ENCODE assay signal across 8 cellular contexts in genomic region chr1:119648620-119649004, GRCh38. TPM values are rescaled to one million over a fixed set of nuclear protein-coding genes. Genes with fewer than 3 reads are reported as not detected.
DNase-seq lines count a peak whose midpoint lies in the region; ATAC-seq and TF ChIP-seq lines count a peak whose summit lies in the region.

No MANE protein-coding gene starts in this region.

- H3K9me3 Mint-ChIP-seq in CD14-positive monocyte (peaks cover 0 to 6% (median 0%) of the 10 kb centered on the region in 7 donors), endothelial cell (ENCODE audit: unreplicated experiment) (no peaks in the 10 kb centered on the region)

- peak overlapping the region; percentile 88 for H3K4me3 ChIP-seq in neuron (ENCODE audit: low read length)

- H2AFZ ChIP-seq in neuron (ENCODE audit: low read depth, low read length) = peak overlapping the region; percentile 85

- DNase-seq in CD14-positive monocyte (ENCODE audit: low spot score) = no peak
- peak; percentile 58 for DNase-seq in OCI-M1 (lab: John Stamatoyannopoulos, UW)
- DNase-seq in endothelial cell (ENCODE audit: low spot score) = no peak
- DNase-seq in effector CD4-positive, alpha-beta T cell = no peak
- DNase-seq in NCI-H226 = no peak

- peaks cover 40% of the 10 kb centered on the region for H3K4me1 Mint-ChIP-seq in CD14-positive monocyte
- H3K4me1 Mint-ChIP-seq in endothelial cell (ENCODE audit: unreplicated experiment) = peaks cover 26% of the 10 kb centered on the region

- intact Hi-C loops in CD14-positive monocyte (cut with micrococcal nuclease) = no loop called here

- H3K36me3 Mint-ChIP-seq in CD14-positive monocyte (peaks cover 8 to 9% of the 10 kb centered on the region in 2 donors), endothelial cell (ENCODE audit: low read depth, unreplicated experiment) (peaks cover 12% of the 10 kb centered on the region)

- H3K27me3 Mint-ChIP-seq in CD14-positive monocyte (ENCODE audit: low read depth in 3 of 3) (peaks cover 32 to 45% (median 35%) of the 10 kb centered on the region in 3 donors), endothelial cell (ENCODE audit: unreplicated experiment) (peaks cover 8% of the 10 kb centered on the region)

- H3K4me3 Mint-ChIP-seq in CD14-positive monocyte (peak overlapping the region; percentile 95 to 98), endothelial cell (ENCODE audit: unreplicated experiment) (peak overlapping the region; percentile 88)

- H3K27ac Mint-ChIP-seq in CD14-positive monocyte = peak overlapping the region in 6 of 7 donors; percentile 21 to 91 (median 69)
- peak overlapping the region; percentile 73 for H3K27ac Mint-ChIP-seq in endothelial cell (ENCODE audit: unreplicated experiment)

- no peaks in the 10 kb centered on the region for H3K9me3 ChIP-seq in neuron (ENCODE audit: low read length)

- no peak for ATAC-seq in GM21619 (IDR thresholded peaks at IDR 0.05; ENCODE audit: unreplicated experiment)
- ATAC-seq in HG03175 (IDR thresholded peaks at IDR 0.05; ENCODE audit: unreplicated experiment) = no peak

- TF ChIP-seq CTCF in CD14-positive monocyte (IDR thresholded peaks at IDR 0.05) (no peak), endothelial cell (IDR thresholded peaks at IDR 0.05; ENCODE audit: unreplicated experiment) (no peak)

- H3K27me3 ChIP-seq in neuron (ENCODE audit: insufficient read depth, low read length) = peaks cover 11% of the 10 kb centered on the region

- H3K36me3 ChIP-seq in neuron (ENCODE audit: insufficient read depth, low read length) = no peaks in the 10 kb centered on the region

- H3K4me1 ChIP-seq in neuron (ENCODE audit: insufficient read depth, low read length) = peaks cover 25% of the 10 kb centered on the region

RNA-seq across cellular contexts. Expression of gene ZNF697, which starts 0.5 kb away (rescaled TPM):
- under 1 TPM; 0.37 to 0.49 TPM for polyA plus RNA-seq in CD14-positive monocyte
- 13.3 TPM for total RNA-seq in endothelial cell (ENCODE audit: unreplicated experiment)
